In genomic region chr2:182980115-182980514, GRCh38 we compare ENCODE assay signal across 8 cellular contexts. TPM values are rescaled to one million over a fixed set of nuclear protein-coding genes. Genes with fewer than 3 reads are reported as not detected.
DNase-seq lines count a peak whose midpoint lies in the region; ATAC-seq and TF ChIP-seq lines count a peak whose summit lies in the region.

No MANE protein-coding gene starts in this region.

- no peak overlapping the region for H3K4me3 ChIP-seq in astrocyte of the spinal cord (ENCODE audit: low read depth, low read length)

- peak; percentile 27 for TF ChIP-seq CTCF in astrocyte of the spinal cord (IDR thresholded peaks at IDR 0.05; ENCODE audit: low read depth, low read length)

- ATAC-seq in GM18909 (IDR thresholded peaks at IDR 0.05; ENCODE audit: poor library complexity, unreplicated experiment), result peak; percentile 79
- peak; percentile 82 for ATAC-seq in HG03175 (IDR thresholded peaks at IDR 0.05; ENCODE audit: unreplicated experiment)
- ATAC-seq in left colon, result peak; percentile 73

- in situ Hi-C loops in astrocyte of the spinal cord (cut with HindIII; ENCODE audit: low sequenced_read_pairs), result no loop called here

- intact Hi-C loops in left colon (cut with DNase I, micrococcal nuclease), result no loop called here

- peak; percentile 70 to 81 for DNase-seq in AML-193 (lab: John Stamatoyannopoulos, UW)
- DNase-seq in NCI-H2196 (lab: John Stamatoyannopoulos, UW; ENCODE audit: unreplicated experiment), result peak; percentile 40
- peak; percentile 62 for DNase-seq in astrocyte of the spinal cord (ENCODE audit: low read depth, low spot score)
- no peak for DNase-seq in left colon
- no peak for DNase-seq in activated CD8-positive, alpha-beta memory T cell treated with anti-CD3 and anti-CD28 coated beads, Interleukin-2, amount 50 U/mL, for 4 hours
- DNase-seq in activated CD4-positive, CD25-positive, alpha-beta regulatory T cell (lab: John Stamatoyannopoulos, UW), result no peak

RNA-seq across cellular contexts. Expression of gene NCKAP1, which starts 58.1 kb away (rescaled TPM):
- total RNA-seq in left colon, result 100 to 1,000 TPM; 108 to 119 TPM

Comparison
In these comparisons a context has a peak if more than half of its experiments do, and no peak if none do; other contexts are left out.
1. DNase-seq: peak in AML-193 (2 of 2), NCI-H2196 (single experiment) and astrocyte of the spinal cord (single experiment); none in left colon (0 of 2), activated CD8-positive, alpha-beta memory T cell treated with anti-CD3 and anti-CD28 coated beads, Interleukin-2, amount 50 U/mL, for 4 hours (single experiment) and activated CD4-positive, CD25-positive, alpha-beta regulatory T cell (0 of 4).
2. Peak in every context shown above with its lines, with median percentiles within 50 percentile points of each other: ATAC-seq.